Comparison of ENCODE assay signal across 8 cellular contexts in genomic region chr1:12435639-12436344, GRCh38.
DNase-seq lines count a peak whose midpoint lies in the region; ATAC-seq and TF ChIP-seq lines count a peak whose summit lies in the region.

No MANE protein-coding gene starts in this region.

- H3K27me3 ChIP-seq in GM06990 (replicated peaks; ENCODE audit: control insufficient read depth, insufficient read depth, low read length), result no peaks in the 10 kb centered on the region

- H3K36me3 ChIP-seq in GM06990 (ENCODE audit: control insufficient read depth, insufficient read depth, low read length), result no peaks in the 10 kb centered on the region

- TF ChIP-seq CTCF in GM06990 (IDR thresholded peaks at IDR 0.05; ENCODE audit: insufficient read depth, low read length, poor library complexity, severe bottlenecking) (no peak), coronary artery (IDR thresholded peaks at IDR 0.05) (no peak)

- H3K4me3 ChIP-seq in GM06990 (replicated peaks; ENCODE audit: low read depth, low read length) (no peak overlapping the region), coronary artery (no peak overlapping the region)

- peak overlapping the region; percentile 77 to 91 for H3K27ac ChIP-seq in coronary artery

- DNase-seq in GM06990 (ENCODE audit: extremely low read depth, insufficient read length), result peak; percentile 50
- DNase-seq in M059J (ENCODE audit: low read depth), result peak; percentile 82
- DNase-seq in coronary artery (ENCODE audit: low spot score), result no peak
- peak; percentile 23 to 39 for DNase-seq in stimulated activated CD4-positive, alpha-beta T cell treated with anti-CD3 and anti-CD28 coated beads, Interleukin-12 subunit alpha, Interleukin-12 subunit beta, amount 100 ng/mL, for 24 hours (ENCODE audit: low read depth in 2 of 2)
- no peak for DNase-seq in D341Med (ENCODE audit: low spot score)
- no peak for DNase-seq in cerebellar nuclear complex (lab: John Stamatoyannopoulos, UW)
- no peak for DNase-seq in NCI-H2196 treated with DMSO at 0.1 percent for 48 hours (lab: John Stamatoyannopoulos, UW; ENCODE audit: unreplicated experiment)

- peak; percentile 66 for ATAC-seq in GM21576 (IDR thresholded peaks at IDR 0.05; ENCODE audit: unreplicated experiment)

Comparison
In these comparisons a context has a peak if more than half of its experiments do, and no peak if none do; other contexts are left out.
1. DNase-seq: peak in GM06990 (single experiment), M059J (single experiment) and stimulated activated CD4-positive, alpha-beta T cell treated with anti-CD3 and anti-CD28 coated beads, Interleukin-12 subunit alpha, Interleukin-12 subunit beta, amount 100 ng/mL, for 24 hours (2 of 2); none in coronary artery (single experiment), D341Med (single experiment), cerebellar nuclear complex (0 of 2) and NCI-H2196 treated with DMSO at 0.1 percent for 48 hours (single experiment).